ENCODE assay signal across 18 cellular contexts in genomic region chr12:112862570-112863137, GRCh38. TPM values are rescaled to one million over a fixed set of nuclear protein-coding genes. Genes with fewer than 3 reads are reported as not detected.
DNase-seq lines count a peak whose midpoint lies in the region; ATAC-seq and TF ChIP-seq lines count a peak whose summit lies in the region.
"Had no signal": no experiment of that assay in that cellular context is flagged by ENCODE, and none has a peak within 500 bp of the region (broad histone marks: within the 10 kb centered on the region; RNA-seq: fewer than 3 reads in every experiment).

No MANE protein-coding gene starts in this region.

- H3K36me3 ChIP-seq in mucosa of descending colon (ENCODE audit: low read depth) = no peaks in the 10 kb centered on the region
- H3K36me3 ChIP-seq in stomach = no peaks in the 10 kb centered on the region
- H3K36me3 ChIP-seq in lower lobe of right lung = no peaks in the 10 kb centered on the region
- H3K36me3 ChIP-seq: BLaER1, Peyer's patch, SJCRH30 had no signal

- in situ Hi-C loops in G401 (cut with HindIII; ENCODE audit: low sequenced_read_pairs) = no loop called here

- TF ChIP-seq CTCF in mucosa of descending colon (IDR thresholded peaks at IDR 0.05) (no peak), stomach (IDR thresholded peaks at IDR 0.05) (no peak), lower lobe of right lung (IDR thresholded peaks at IDR 0.05) (no peak)

- H3K9me3 ChIP-seq in mucosa of descending colon (no peaks in the 10 kb centered on the region), stomach (no peaks in the 10 kb centered on the region), lower lobe of right lung (no peaks in the 10 kb centered on the region)
- H3K9me3 ChIP-seq: BLaER1, Peyer's patch, SJCRH30 had no signal

- ATAC-seq in mucosa of descending colon = peak; percentile 59
- no peak for ATAC-seq in lower lobe of right lung

- no peaks in the 10 kb centered on the region for H3K4me1 ChIP-seq in mucosa of descending colon (ENCODE audit: low read depth)
- no peaks in the 10 kb centered on the region for H3K4me1 ChIP-seq in stomach
- H3K4me1 ChIP-seq in lower lobe of right lung = no peaks in the 10 kb centered on the region
- H3K4me1 ChIP-seq: BLaER1, Peyer's patch, SJCRH30 had no signal

- no peak overlapping the region for H3K27ac ChIP-seq in stomach
- no peak overlapping the region for H3K27ac ChIP-seq in lower lobe of right lung
- H3K27ac ChIP-seq: BLaER1, Peyer's patch, SJCRH30 had no signal

- H3K27me3 ChIP-seq in stomach (peaks cover 0 to 63% (median 0%) of the 10 kb centered on the region in 3 donors), lower lobe of right lung (ENCODE audit: low read depth) (peaks cover 23% of the 10 kb centered on the region)
- H3K27me3 ChIP-seq: BLaER1, Peyer's patch had no signal

- intact Hi-C loops in mucosa of descending colon (cut with DNase I, micrococcal nuclease) (no loop called here), stomach (cut with DNase I; ENCODE audit: low total_unique reads) (no loop called here), lower lobe of right lung (cut with DNase I) (no loop called here)

- 50 to 71% (median 56%) methylated on average over 5 to 10 of the region's 10 CpGs for WGBS in stomach, 5 donors

- H3K4me3 ChIP-seq in mucosa of descending colon (no peak overlapping the region), stomach (no peak overlapping the region), lower lobe of right lung (no peak overlapping the region)
- H3K4me3 ChIP-seq: BLaER1, Peyer's patch, SJCRH30 had no signal

- TF ChIP-seq EP300 in stomach (IDR thresholded peaks at IDR 0.05) = no peak

- TF ChIP-seq POLR2A in stomach (IDR thresholded peaks at IDR 0.05) = no peak

- DNase-seq in G401 (ENCODE audit: low spot score) (peak; percentile 59), NCI-H187 treated with DMSO at 0.1 percent for 48 hours (lab: John Stamatoyannopoulos, UW) (peak; percentile 9), SW480 (ENCODE audit: low spot score) (peak; percentile 16), mucosa of descending colon (peak in 1 of 3 donors; percentile 3), stomach (no peak), lower lobe of right lung (no peak), kidney glomerular epithelial cell (lab: John Stamatoyannopoulos, UW) (no peak)
- DNase-seq: CD4-positive, alpha-beta T cell; COR-L47; DND-41; H7; Kasumi-1; NCI-H2029 treated with DMSO at 0.1 percent for 48 hours; NCI-H446; NCI-H526; Peyer's patch; SJCRH30 had no signal

RNA-seq across cellular contexts. Expression of gene OAS1, which starts 44.1 kb away (rescaled TPM):
- not detected in 2 replicates for total RNA-seq in G401 (2014; rRNA removed; shearing (Covaris generic))
- 100 to 1,000 TPM in 2 of 3 donors, 10 to 100 TPM in 1; 67.9 to 162 (median 103) TPM for total RNA-seq in mucosa of descending colon
- total RNA-seq in stomach = 10 to 100 TPM; 11.6 to 48.1 (median 14.1) TPM
- 100 to 1,000 TPM in 1 of 3 donors, 10 to 100 TPM in 2; 20.0 to 114 (median 26.2) TPM for polyA plus RNA-seq in stomach
- total RNA-seq in lower lobe of right lung = 112 TPM
- total RNA-seq: SJCRH30 had no signal

Comparison
In these comparisons a context has a peak if more than half of its experiments do, and no peak if none do; other contexts are left out.
1. DNase-seq: peak in G401 (single experiment), NCI-H187 treated with DMSO at 0.1 percent for 48 hours (single experiment) and SW480 (single experiment); none in stomach (single experiment), lower lobe of right lung (single experiment) and kidney glomerular epithelial cell (single experiment).
2. RNA of gene OAS1, which starts 44.1 kb away (total RNA-seq): 112 TPM in lower lobe of right lung (single experiment), 67.9 to 162 TPM in mucosa of descending colon and 11.6 to 48.1 TPM in stomach; not detected in G401; every median in the first group is over 10 times any median in the second.